Comparison of ENCODE assay signal across 1 cellular context in the genomic region with DNA sequence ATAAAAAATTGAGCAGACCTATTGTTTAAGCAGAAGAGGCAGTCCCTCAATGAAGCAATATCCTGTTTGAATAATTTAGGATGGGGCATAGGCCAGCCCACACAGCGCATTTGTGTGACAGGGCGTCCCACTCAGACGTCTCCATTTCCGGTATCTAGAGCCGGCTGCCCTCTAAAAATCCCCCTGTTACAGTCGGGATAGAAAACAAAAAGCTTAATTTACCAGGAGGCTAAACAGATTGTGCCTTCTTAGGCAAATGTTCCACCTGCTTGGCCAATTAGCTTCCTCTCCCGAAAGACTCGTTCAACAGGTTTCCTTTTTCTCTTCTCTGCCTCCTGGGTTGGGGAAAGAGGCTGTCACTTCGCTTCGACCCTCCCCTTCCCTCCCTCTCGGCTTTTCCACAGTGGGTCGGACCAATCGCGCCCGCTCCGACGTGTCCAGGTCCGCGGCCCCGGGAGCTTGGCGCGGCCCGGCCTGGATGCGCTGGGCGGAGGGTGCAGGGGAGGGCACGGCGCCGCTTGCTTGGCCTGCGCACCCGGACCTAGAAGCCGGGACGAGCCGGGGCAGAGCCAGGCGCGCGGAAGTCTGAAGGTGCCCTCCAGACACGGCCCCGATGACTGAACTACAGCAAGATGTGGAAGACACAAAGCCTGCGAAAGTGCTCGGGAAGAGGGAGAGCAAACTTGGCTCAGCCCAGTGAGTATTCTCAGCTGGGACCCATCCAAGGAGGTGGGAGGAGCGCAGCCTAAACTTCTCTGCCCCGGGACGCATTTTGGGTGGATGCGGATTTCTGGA.
TF ChIP-seq lines count a peak whose summit lies in the region.

A gene with protein sequence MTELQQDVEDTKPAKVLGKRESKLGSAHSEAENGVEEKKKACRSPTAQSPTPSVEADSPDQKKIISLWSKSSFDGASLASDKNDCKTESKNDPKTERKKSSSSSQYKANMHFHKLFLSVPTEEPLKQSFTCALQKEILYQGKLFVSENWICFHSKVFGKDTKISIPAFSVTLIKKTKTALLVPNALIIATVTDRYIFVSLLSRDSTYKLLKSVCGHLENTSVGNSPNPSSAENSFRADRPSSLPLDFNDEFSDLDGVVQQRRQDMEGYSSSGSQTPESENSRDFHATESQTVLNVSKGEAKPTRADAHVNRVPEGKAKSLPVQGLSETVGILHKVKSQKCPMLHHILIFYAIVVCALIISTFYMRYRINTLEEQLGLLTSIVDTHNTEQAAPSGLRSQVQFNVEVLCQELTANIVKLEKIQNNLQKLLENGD (plus strand): TSS at position 416 of the 795 bp plus-strand sequence. CDS start 198 bp downstream, at position 614.

TF ChIP-seq in K562, 482 proteins besides CTCF, POLR2A, EP300 and RAD21 (continued from another document and continues in another):
- TF ChIP-seq, protein P1, sequence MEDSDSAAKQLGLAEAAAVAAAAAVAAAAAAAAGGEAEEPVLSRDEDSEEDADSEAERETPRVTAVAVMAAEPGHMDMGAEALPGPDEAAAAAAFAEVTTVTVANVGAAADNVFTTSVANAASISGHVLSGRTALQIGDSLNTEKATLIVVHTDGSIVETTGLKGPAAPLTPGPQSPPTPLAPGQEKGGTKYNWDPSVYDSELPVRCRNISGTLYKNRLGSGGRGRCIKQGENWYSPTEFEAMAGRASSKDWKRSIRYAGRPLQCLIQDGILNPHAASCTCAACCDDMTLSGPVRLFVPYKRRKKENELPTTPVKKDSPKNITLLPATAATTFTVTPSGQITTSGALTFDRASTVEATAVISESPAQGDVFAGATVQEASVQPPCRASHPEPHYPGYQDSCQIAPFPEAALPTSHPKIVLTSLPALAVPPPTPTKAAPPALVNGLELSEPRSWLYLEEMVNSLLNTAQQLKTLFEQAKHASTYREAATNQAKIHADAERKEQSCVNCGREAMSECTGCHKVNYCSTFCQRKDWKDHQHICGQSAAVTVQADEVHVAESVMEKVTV (CRISPR knock-in tag; IDR thresholded peaks at IDR 0.05), result no peak
- TF ChIP-seq GABPA (tag; conservative IDR thresholded peaks at IDR 0.05; ENCODE audit: low read depth) (peak; percentile 74), NR3C1 (CRISPR knock-in tag; IDR thresholded peaks at IDR 0.05) (no peak), ZNF764 (CRISPR knock-in tag; IDR thresholded peaks at IDR 0.05; ENCODE audit: low read depth) (no peak), ZNF668 (CRISPR knock-in tag; IDR thresholded peaks at IDR 0.05) (no peak), POLR2G (IDR thresholded peaks at IDR 0.05; ENCODE audit: low read depth, low read length) (peak; percentile 75), ZNF324 (CRISPR knock-in tag; IDR thresholded peaks at IDR 0.05) (no peak), CEBPG (CRISPR knock-in tag; IDR thresholded peaks at IDR 0.05) (peak; percentile 34; the same call in 1 of the 2 replicates), CEBPG (tag; conservative IDR thresholded peaks at IDR 0.05 in 1 of 2, IDR thresholded peaks at IDR 0.05 in 1 of 2) (peak; percentile 47 to 63; a peak in 3 of 4 replicates), STAT5A (IDR thresholded peaks at IDR 0.05; ENCODE audit: borderline replicate concordance, low read length) (no peak), FOXK1 (CRISPR knock-in tag; IDR thresholded peaks at IDR 0.05; ENCODE audit: borderline replicate concordance) (no peak), ZNF224 (CRISPR knock-in tag; IDR thresholded peaks at IDR 0.05) (no peak), NCOA2 (IDR thresholded peaks at IDR 0.05; ENCODE audit: partially characterized antibody in 2 of 2) (no peak), ZKSCAN8 (CRISPR knock-in tag; IDR thresholded peaks at IDR 0.05) (no peak), ZBTB7A (IDR thresholded peaks at IDR 0.05; ENCODE audit: borderline replicate concordance, control insufficient read depth, low read depth, low read length) (0 out of 2 replicates have a peak, but pooled peaks have one; percentile 15), DMBX1 (CRISPR knock-in tag; IDR thresholded peaks at IDR 0.05; ENCODE audit: borderline replicate concordance) (no peak), SUPT5H (IDR thresholded peaks at IDR 0.05) (no peak), NRF1 (conservative IDR thresholded peaks at IDR 0.05 in 1 of 2, IDR thresholded peaks at IDR 0.05 in 1 of 2) (peak; percentile 45 to 62; a peak in 2 of 4 replicates), NFIX (CRISPR knock-in tag; IDR thresholded peaks at IDR 0.05; ENCODE audit: low read depth) (no peak), ZNF507 (tag; conservative IDR thresholded peaks at IDR 0.05) (no peak), MAZ (CRISPR knock-in tag; conservative IDR thresholded peaks at IDR 0.05 in 1 of 2, IDR thresholded peaks at IDR 0.05 in 1 of 2) (0 out of 4 replicates have a peak, but pooled peaks of 1 of the 2 experiments have one; percentile 27), SLC30A9 (CRISPR knock-in tag; IDR thresholded peaks at IDR 0.05) (no peak), ZNF444 (CRISPR knock-in tag; IDR thresholded peaks at IDR 0.05) (no peak)
- TF ChIP-seq, protein P2, sequence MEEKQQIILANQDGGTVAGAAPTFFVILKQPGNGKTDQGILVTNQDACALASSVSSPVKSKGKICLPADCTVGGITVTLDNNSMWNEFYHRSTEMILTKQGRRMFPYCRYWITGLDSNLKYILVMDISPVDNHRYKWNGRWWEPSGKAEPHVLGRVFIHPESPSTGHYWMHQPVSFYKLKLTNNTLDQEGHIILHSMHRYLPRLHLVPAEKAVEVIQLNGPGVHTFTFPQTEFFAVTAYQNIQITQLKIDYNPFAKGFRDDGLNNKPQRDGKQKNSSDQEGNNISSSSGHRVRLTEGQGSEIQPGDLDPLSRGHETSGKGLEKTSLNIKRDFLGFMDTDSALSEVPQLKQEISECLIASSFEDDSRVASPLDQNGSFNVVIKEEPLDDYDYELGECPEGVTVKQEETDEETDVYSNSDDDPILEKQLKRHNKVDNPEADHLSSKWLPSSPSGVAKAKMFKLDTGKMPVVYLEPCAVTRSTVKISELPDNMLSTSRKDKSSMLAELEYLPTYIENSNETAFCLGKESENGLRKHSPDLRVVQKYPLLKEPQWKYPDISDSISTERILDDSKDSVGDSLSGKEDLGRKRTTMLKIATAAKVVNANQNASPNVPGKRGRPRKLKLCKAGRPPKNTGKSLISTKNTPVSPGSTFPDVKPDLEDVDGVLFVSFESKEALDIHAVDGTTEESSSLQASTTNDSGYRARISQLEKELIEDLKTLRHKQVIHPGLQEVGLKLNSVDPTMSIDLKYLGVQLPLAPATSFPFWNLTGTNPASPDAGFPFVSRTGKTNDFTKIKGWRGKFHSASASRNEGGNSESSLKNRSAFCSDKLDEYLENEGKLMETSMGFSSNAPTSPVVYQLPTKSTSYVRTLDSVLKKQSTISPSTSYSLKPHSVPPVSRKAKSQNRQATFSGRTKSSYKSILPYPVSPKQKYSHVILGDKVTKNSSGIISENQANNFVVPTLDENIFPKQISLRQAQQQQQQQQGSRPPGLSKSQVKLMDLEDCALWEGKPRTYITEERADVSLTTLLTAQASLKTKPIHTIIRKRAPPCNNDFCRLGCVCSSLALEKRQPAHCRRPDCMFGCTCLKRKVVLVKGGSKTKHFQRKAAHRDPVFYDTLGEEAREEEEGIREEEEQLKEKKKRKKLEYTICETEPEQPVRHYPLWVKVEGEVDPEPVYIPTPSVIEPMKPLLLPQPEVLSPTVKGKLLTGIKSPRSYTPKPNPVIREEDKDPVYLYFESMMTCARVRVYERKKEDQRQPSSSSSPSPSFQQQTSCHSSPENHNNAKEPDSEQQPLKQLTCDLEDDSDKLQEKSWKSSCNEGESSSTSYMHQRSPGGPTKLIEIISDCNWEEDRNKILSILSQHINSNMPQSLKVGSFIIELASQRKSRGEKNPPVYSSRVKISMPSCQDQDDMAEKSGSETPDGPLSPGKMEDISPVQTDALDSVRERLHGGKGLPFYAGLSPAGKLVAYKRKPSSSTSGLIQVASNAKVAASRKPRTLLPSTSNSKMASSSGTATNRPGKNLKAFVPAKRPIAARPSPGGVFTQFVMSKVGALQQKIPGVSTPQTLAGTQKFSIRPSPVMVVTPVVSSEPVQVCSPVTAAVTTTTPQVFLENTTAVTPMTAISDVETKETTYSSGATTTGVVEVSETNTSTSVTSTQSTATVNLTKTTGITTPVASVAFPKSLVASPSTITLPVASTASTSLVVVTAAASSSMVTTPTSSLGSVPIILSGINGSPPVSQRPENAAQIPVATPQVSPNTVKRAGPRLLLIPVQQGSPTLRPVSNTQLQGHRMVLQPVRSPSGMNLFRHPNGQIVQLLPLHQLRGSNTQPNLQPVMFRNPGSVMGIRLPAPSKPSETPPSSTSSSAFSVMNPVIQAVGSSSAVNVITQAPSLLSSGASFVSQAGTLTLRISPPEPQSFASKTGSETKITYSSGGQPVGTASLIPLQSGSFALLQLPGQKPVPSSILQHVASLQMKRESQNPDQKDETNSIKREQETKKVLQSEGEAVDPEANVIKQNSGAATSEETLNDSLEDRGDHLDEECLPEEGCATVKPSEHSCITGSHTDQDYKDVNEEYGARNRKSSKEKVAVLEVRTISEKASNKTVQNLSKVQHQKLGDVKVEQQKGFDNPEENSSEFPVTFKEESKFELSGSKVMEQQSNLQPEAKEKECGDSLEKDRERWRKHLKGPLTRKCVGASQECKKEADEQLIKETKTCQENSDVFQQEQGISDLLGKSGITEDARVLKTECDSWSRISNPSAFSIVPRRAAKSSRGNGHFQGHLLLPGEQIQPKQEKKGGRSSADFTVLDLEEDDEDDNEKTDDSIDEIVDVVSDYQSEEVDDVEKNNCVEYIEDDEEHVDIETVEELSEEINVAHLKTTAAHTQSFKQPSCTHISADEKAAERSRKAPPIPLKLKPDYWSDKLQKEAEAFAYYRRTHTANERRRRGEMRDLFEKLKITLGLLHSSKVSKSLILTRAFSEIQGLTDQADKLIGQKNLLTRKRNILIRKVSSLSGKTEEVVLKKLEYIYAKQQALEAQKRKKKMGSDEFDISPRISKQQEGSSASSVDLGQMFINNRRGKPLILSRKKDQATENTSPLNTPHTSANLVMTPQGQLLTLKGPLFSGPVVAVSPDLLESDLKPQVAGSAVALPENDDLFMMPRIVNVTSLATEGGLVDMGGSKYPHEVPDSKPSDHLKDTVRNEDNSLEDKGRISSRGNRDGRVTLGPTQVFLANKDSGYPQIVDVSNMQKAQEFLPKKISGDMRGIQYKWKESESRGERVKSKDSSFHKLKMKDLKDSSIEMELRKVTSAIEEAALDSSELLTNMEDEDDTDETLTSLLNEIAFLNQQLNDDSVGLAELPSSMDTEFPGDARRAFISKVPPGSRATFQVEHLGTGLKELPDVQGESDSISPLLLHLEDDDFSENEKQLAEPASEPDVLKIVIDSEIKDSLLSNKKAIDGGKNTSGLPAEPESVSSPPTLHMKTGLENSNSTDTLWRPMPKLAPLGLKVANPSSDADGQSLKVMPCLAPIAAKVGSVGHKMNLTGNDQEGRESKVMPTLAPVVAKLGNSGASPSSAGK (IDR thresholded peaks at IDR 0.05), result no peak
- TF ChIP-seq, protein P3, sequence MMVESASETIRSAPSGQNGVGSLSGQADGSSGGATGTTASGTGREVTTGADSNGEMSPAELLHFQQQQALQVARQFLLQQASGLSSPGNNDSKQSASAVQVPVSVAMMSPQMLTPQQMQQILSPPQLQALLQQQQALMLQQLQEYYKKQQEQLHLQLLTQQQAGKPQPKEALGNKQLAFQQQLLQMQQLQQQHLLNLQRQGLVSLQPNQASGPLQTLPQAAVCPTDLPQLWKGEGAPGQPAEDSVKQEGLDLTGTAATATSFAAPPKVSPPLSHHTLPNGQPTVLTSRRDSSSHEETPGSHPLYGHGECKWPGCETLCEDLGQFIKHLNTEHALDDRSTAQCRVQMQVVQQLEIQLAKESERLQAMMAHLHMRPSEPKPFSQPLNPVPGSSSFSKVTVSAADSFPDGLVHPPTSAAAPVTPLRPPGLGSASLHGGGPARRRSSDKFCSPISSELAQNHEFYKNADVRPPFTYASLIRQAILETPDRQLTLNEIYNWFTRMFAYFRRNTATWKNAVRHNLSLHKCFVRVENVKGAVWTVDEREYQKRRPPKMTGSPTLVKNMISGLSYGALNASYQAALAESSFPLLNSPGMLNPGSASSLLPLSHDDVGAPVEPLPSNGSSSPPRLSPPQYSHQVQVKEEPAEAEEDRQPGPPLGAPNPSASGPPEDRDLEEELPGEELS (CRISPR knock-in tag; IDR thresholded peaks at IDR 0.05; ENCODE audit: borderline replicate concordance), result no peak
- TF ChIP-seq, protein P4, sequence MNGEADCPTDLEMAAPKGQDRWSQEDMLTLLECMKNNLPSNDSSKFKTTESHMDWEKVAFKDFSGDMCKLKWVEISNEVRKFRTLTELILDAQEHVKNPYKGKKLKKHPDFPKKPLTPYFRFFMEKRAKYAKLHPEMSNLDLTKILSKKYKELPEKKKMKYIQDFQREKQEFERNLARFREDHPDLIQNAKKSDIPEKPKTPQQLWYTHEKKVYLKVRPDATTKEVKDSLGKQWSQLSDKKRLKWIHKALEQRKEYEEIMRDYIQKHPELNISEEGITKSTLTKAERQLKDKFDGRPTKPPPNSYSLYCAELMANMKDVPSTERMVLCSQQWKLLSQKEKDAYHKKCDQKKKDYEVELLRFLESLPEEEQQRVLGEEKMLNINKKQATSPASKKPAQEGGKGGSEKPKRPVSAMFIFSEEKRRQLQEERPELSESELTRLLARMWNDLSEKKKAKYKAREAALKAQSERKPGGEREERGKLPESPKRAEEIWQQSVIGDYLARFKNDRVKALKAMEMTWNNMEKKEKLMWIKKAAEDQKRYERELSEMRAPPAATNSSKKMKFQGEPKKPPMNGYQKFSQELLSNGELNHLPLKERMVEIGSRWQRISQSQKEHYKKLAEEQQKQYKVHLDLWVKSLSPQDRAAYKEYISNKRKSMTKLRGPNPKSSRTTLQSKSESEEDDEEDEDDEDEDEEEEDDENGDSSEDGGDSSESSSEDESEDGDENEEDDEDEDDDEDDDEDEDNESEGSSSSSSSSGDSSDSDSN (IDR thresholded peaks at IDR 0.05; ENCODE audit: borderline replicate concordance in 1 of 2, low read depth in 2 of 2, low read length in 2 of 2), result no peak
- TF ChIP-seq, protein P5, sequence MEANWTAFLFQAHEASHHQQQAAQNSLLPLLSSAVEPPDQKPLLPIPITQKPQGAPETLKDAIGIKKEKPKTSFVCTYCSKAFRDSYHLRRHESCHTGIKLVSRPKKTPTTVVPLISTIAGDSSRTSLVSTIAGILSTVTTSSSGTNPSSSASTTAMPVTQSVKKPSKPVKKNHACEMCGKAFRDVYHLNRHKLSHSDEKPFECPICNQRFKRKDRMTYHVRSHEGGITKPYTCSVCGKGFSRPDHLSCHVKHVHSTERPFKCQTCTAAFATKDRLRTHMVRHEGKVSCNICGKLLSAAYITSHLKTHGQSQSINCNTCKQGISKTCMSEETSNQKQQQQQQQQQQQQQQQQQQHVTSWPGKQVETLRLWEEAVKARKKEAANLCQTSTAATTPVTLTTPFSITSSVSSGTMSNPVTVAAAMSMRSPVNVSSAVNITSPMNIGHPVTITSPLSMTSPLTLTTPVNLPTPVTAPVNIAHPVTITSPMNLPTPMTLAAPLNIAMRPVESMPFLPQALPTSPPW (CRISPR knock-in tag; IDR thresholded peaks at IDR 0.05), result peak; percentile 49; the same call in 1 of the 2 replicates
